In the genomic region with DNA sequence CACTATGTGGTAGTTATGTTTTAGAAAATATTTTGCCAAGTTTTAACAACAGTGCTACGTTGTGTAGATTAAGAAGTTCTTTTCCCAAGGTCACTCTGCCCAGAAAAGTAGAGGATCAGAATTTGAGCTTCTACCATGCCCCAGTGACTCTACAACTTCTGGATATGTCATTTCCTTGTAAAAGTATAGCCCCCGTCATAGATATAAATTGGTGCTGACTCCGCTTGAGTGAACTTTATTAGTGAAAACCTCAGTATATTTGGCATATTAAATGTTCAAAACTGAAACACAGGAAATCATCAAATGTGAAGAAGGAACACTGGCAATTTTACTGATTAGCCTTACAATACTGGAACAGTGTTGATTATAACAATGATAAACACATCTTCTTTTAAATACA, we compare ENCODE assay signal across 20 cellular contexts.
"Had no signal": no experiment of that assay in that cellular context is flagged by ENCODE, and none has a peak within 500 bp of the region (broad histone marks: within the 10 kb centered on the region; RNA-seq: fewer than 3 reads in every experiment).

No MANE protein-coding gene starts in this region.

- DNase-seq: IMR-90, Kasumi-1, MM.1S, NCI-H1092 treated with DMSO at 0.1 percent for 48 hours, NCI-H1436, NCI-H187, NCI-H2029, NCI-H2081 treated with DMSO at 0.1 percent for 48 hours, NCI-H2171, NCI-H226, NCI-H446, NCI-H510A, NCI-H524 treated with DMSO at 0.1 percent for 48 hours, NCI-H774, SHP77 treated with DMSO at 0.1 percent for 48 hours, SJCRH30 had no signal

- H3K4me1 ChIP-seq: SJCRH30 had no signal

- H3K36me3 ChIP-seq: SJCRH30 had no signal

- FAIRE-seq: HepG2, K562 had no signal

- H3K27me3 ChIP-seq: SJCRH30 had no signal

- H3K4me3 ChIP-seq: K562, SJCRH30 had no signal

- ATAC-seq: HepG2, K562, Panc1, Right ventricle myocardium inferior had no signal

- H3K9me3 ChIP-seq: SJCRH30 had no signal
